Comparison of ENCODE assay signal across 8 cellular contexts in the genomic region with DNA sequence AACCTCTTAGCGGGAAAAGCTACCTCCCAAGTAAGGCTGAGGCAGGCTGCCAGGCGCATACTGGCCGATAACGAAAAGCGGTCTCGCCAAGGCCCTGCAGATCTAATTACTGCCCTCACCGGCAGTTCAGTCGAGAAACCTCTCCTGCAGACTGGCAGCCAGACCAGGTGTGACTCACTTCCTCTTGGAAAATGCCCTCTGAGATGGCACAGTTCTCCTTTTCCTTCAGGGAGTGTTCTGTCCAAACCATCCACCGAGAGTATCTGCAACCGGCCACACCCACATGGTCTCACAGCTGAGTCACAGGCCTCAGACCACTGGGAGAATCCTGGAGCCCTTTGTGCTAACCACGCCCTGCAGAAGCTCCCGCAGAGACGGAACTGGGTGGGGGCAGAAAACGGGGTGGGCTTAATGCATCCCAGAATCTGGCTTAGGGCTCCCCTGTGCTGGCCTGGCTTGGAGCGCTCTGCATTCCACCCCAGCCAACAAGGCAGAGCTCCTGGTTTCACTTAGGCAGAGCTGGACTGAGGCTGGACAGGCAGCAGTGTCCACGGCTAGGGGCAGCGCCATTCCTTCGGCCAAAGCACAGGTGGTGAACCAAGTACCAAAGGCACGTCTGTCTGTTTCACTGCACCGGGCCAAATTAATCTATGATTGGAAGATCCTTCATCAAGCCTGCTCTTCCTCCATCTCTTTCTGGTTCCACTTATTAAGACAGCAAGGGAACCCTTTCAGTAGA. TPM values are rescaled to one million over a fixed set of nuclear protein-coding genes. Genes with fewer than 3 reads are reported as not detected.
DNase-seq lines count a peak whose midpoint lies in the region; TF ChIP-seq lines count a peak whose summit lies in the region.

No MANE protein-coding gene starts in this region.

- H3K9me3 Mint-ChIP-seq in H9 = no peaks in the 10 kb centered on the region

- peaks cover 14% of the 10 kb centered on the region; the same call in 1 of the 2 replicates for H3K4me1 ChIP-seq in H9 (ENCODE audit: insufficient read depth, low read length)
- H3K4me1 ChIP-seq in breast epithelium = peaks cover 20 to 39% of the 10 kb centered on the region in 2 donors
- peaks cover 23 to 85% (median 65%) of the 10 kb centered on the region in 6 donors for H3K4me1 ChIP-seq in spleen

- intact Hi-C loops in breast epithelium (cut with DNase I; ENCODE audit: low total_unique reads) (no loop called here), spleen (cut with DNase I; ENCODE audit: low total_unique reads) (no loop called here)

- peaks cover 40 to 53% of the 10 kb centered on the region in 2 experiments for H3K4me1 Mint-ChIP-seq in H9

- H3K9me3 ChIP-seq in H9 (ENCODE audit: control insufficient read depth, low read depth, low read length) = no peaks in the 10 kb centered on the region
- H3K9me3 ChIP-seq in breast epithelium = no peaks in the 10 kb centered on the region
- H3K9me3 ChIP-seq in spleen = no peaks in the 10 kb centered on the region

- no peak overlapping the region for H2BK120ac ChIP-seq in H9 (ENCODE audit: low read depth, low read length, poor library complexity, severe bottlenecking)

- peak overlapping the region; percentile 82 for H3K14ac ChIP-seq in H9 (ENCODE audit: insufficient read depth, low read length)

- H3K56ac ChIP-seq in H9 (ENCODE audit: insufficient read length, low read depth, low read length) = no peak overlapping the region

- H3K23me2 ChIP-seq in H9 (ENCODE audit: insufficient read length, low read depth, low read length, poor library complexity, severe bottlenecking) = peaks cover 21% of the 10 kb centered on the region

- H2BK20ac ChIP-seq in H9 (ENCODE audit: low read depth, low read length, poor library complexity, severe bottlenecking) = no peak overlapping the region

- no peaks in the 10 kb centered on the region for H3K36me3 ChIP-seq in breast epithelium
- no peaks in the 10 kb centered on the region for H3K36me3 ChIP-seq in spleen

- peak overlapping the region in 1 of 3 experiments; percentile 93; a peak in 3 of 7 replicates for H3K27ac Mint-ChIP-seq in H9

- H3K9ac ChIP-seq in H9 (ENCODE audit: extremely low read depth, insufficient read length, low read length) = peak overlapping the region; percentile 77

- H2BK12ac ChIP-seq in H9 (ENCODE audit: insufficient read length, low read depth, low read length) = no peak overlapping the region

- H3K79me1 ChIP-seq in H9 (ENCODE audit: insufficient read depth, low read depth, low read length, poor library complexity, severe bottlenecking) = no peaks in the 10 kb centered on the region

- no peak overlapping the region for H4K8ac ChIP-seq in H9 (replicated peaks; ENCODE audit: insufficient read length, low read depth, low read length)

- H3K4me3 Mint-ChIP-seq in H9 = peak overlapping the region; percentile 88 to 95

- peaks cover 8% of the 10 kb centered on the region for H3K27me3 Mint-ChIP-seq in H9 (ENCODE audit: low read depth)

- no peak overlapping the region for H3T11ph ChIP-seq in H9 (ENCODE audit: low read length)

- H3K79me2 ChIP-seq in H9 (ENCODE audit: insufficient read depth, low read length) = peaks cover 21% of the 10 kb centered on the region

- peak overlapping the region; percentile 19 for H4K91ac ChIP-seq in H9 (ENCODE audit: insufficient read length, low read depth, low read length)

- H4K20me1 ChIP-seq in H9 (ENCODE audit: control insufficient read depth, insufficient read depth, insufficient read length) = no peaks in the 10 kb centered on the region

- peak overlapping the region; percentile 88 to 98 (median 97) for H3K4me3 ChIP-seq in breast epithelium
- peak overlapping the region; percentile 73 to 97 (median 76) for H3K4me3 ChIP-seq in spleen

- no peak overlapping the region for H2AK5ac ChIP-seq in H9 (ENCODE audit: insufficient read length, low read length)

- no peak overlapping the region for H3K4ac ChIP-seq in H9 (ENCODE audit: low read depth, low read length)

- no CpG with 5 or more reads among the region's 20 CpGs for WGBS in H9 (ENCODE audit: extremely low coverage, insufficient read length, low lambda C conversion rate)
- 36 to 46% (median 40%) methylated on average over 18 to 20 of the region's 20 CpGs for WGBS in spleen, 5 donors

- peak overlapping the region; percentile 53 for H3K18ac ChIP-seq in H9 (ENCODE audit: insufficient read length, low read depth, low read length)

- TF ChIP-seq CTCF in H9 (conservative IDR thresholded peaks at IDR 0.05) (no peak), RWPE1 (conservative IDR thresholded peaks at IDR 0.05; ENCODE audit: low read depth) (no peak), breast epithelium (IDR thresholded peaks at IDR 0.05) (no peak), spleen (IDR thresholded peaks at IDR 0.05 in 8 of 11, conservative IDR thresholded peaks at IDR 0.05 in 3 of 11) (no peak)

- peak overlapping the region; percentile 18 for H3K27ac ChIP-seq in H9 (ENCODE audit: insufficient read length, low read depth, low read length)
- peak overlapping the region; percentile 100 for H3K27ac ChIP-seq in RWPE1
- peak overlapping the region; percentile 91 to 99 for H3K27ac ChIP-seq in breast epithelium
- peak overlapping the region in 7 of 8 donors; percentile 72 to 94 (median 86) for H3K27ac ChIP-seq in spleen

- TF ChIP-seq POLR2A in breast epithelium (IDR thresholded peaks at IDR 0.05) (no peak), spleen (IDR thresholded peaks at IDR 0.05) (no peak)

- H2BK15ac ChIP-seq in H9 (ENCODE audit: low read depth, low read length) = no peak overlapping the region

- H3K23ac ChIP-seq in H9 (ENCODE audit: insufficient read length, low read depth, low read length) = no peak overlapping the region

- H3K36me3 Mint-ChIP-seq in H9 (ENCODE audit: insufficient read depth in 1 of 3, low read depth in 3 of 3) = no peaks in the 10 kb centered on the region

- peak overlapping the region; percentile 89 for H3K4me2 ChIP-seq in H9 (ENCODE audit: insufficient read depth, insufficient read length, low read length)

- CTCF ChIA-PET in RWPE1 (lab: Yijun Ruan, JAX) = interaction anchor here (0.5 to 1.9 kb wide), 7 partner anchors 10 to 167 kb away, joined by 3 to 7 read pairs (median 3); no protein-coding TSS in a partner anchor

- no peak overlapping the region for H2AFZ ChIP-seq in H9 (ENCODE audit: low read length)

- DNase-seq in A172 (ENCODE audit: low spot score) (peak; percentile 100), H9 (peak; percentile 87), RWPE1 (ENCODE audit: low spot score) (peak; percentile 91), breast epithelium (ENCODE audit: low spot score in 2 of 2) (peak; percentile 78 to 87), iris pigment epithelial cell (ENCODE audit: low read depth) (peak; percentile 92), spleen (peak; percentile 74), GM19240 (ENCODE audit: insufficient read length, low spot score) (no peak), NCI-H1092 (lab: John Stamatoyannopoulos, UW) (no peak)

- H2BK5ac ChIP-seq in H9 (ENCODE audit: insufficient read length, low read length) = no peak overlapping the region

- H3K27me3 ChIP-seq in H9 (ENCODE audit: insufficient read depth, low read length) (no peaks in the 10 kb centered on the region), breast epithelium (no peaks in the 10 kb centered on the region), spleen (replicated peaks in 1 of 7) (peaks cover 0 to 22% (median 3%) of the 10 kb centered on the region in 7 donors)

- POLR2A ChIA-PET in RWPE1 (lab: Yijun Ruan, JAX; ENCODE audit: low non-redundant PET) = interaction anchor here (0.6 to 1.2 kb wide), 4 partner anchors 9 to 1935 kb away, joined by 3 to 7 read pairs (median 4); no protein-coding TSS in a partner anchor

- H4K5ac ChIP-seq in H9 (ENCODE audit: insufficient read length, low read depth, low read length) = peak overlapping the region; percentile 19

RNA-seq across cellular contexts. Expression of a gene that starts 1.1 kb away (rescaled TPM):
- total RNA-seq in A172 (2014; rRNA removed; shearing (Covaris generic)) = 760 and 801 TPM in 2 replicates
- total RNA-seq in H9 (2021) (160 and 162 TPM in 2 replicates), breast epithelium (100 to 1,000 TPM in 1 of 3 donors, 10 to 100 TPM in 2; 70.4 to 156 (median 84.9) TPM), spleen (10 to 100 TPM; 45.6 to 89.8 (median 70.4) TPM)
- polyA plus RNA-seq in spleen = 100 to 1,000 TPM in 1 of 3 donors, 10 to 100 TPM in 2; 91.9 to 167 (median 93.7) TPM

RNA-seq across cellular contexts. Expression of a gene that starts 44.3 kb away (rescaled TPM):
- 517 and 658 TPM in 2 replicates for total RNA-seq in A172 (2014; rRNA removed; shearing (Covaris generic))
- 302 and 303 TPM in 2 replicates for total RNA-seq in H9 (2021)
- total RNA-seq in breast epithelium = 100 to 1,000 TPM; 220 to 325 (median 275) TPM
- 100 to 1,000 TPM; 243 to 555 (median 365) TPM for total RNA-seq in spleen
- 100 to 1,000 TPM; 499 to 669 (median 505) TPM for polyA plus RNA-seq in spleen

Comparison
In these comparisons a context has a peak if more than half of its experiments do, and no peak if none do; other contexts are left out.
1. DNase-seq: peak in A172 (single experiment), H9 (single experiment), RWPE1 (single experiment), breast epithelium (2 of 2), iris pigment epithelial cell (single experiment) and spleen (single experiment); none in GM19240 (single experiment) and NCI-H1092 (single experiment).
2. H3K27ac ChIP-seq: peak in every context shown above with its lines; median percentile 100 in RWPE1; 95 in breast epithelium; 86 in spleen; 18 in H9.